Comparison of ENCODE assay signal across 10 cellular contexts in genomic region chr4:110033994-110034393, GRCh38.
DNase-seq lines count a peak whose midpoint lies in the region; ATAC-seq lines count a peak whose summit lies in the region.
"Had no signal": no experiment of that assay in that cellular context is flagged by ENCODE, and none has a peak within 500 bp of the region (broad histone marks: within the 10 kb centered on the region; RNA-seq: fewer than 3 reads in every experiment).

No MANE protein-coding gene starts in this region.

- H3K4me1 Mint-ChIP-seq in effector memory CD8-positive, alpha-beta T cell (ENCODE audit: low read depth in 2 of 2): no peaks in the 10 kb centered on the region

- H3K36me3 Mint-ChIP-seq in effector memory CD8-positive, alpha-beta T cell (ENCODE audit: insufficient read depth): no peaks in the 10 kb centered on the region

- no peak overlapping the region for H3K27ac Mint-ChIP-seq in effector memory CD8-positive, alpha-beta T cell

- no peak overlapping the region for H3K4me3 Mint-ChIP-seq in effector memory CD8-positive, alpha-beta T cell

- DNase-seq in UCSD-AML1 (lab: John Stamatoyannopoulos, UW; ENCODE audit: unreplicated experiment): peak; percentile 18
- DNase-seq in hypothalamus (lab: John Stamatoyannopoulos, UW): no peak
- no peak for DNase-seq in effector memory CD8-positive, alpha-beta T cell
- DNase-seq in mesenteric fat pad (ENCODE audit: low spot score): no peak
- DNase-seq in inferior parietal cortex (ENCODE audit: extremely low spot score): no peak
- DNase-seq: dermis blood vessel endothelial cell, DND-41 had no signal

- peak; percentile 98 for ATAC-seq in GM18511 (IDR thresholded peaks at IDR 0.05; ENCODE audit: unreplicated experiment)
- peak; percentile 98 for ATAC-seq in GM21515 (IDR thresholded peaks at IDR 0.05; ENCODE audit: unreplicated experiment)
- ATAC-seq in HG03196 (IDR thresholded peaks at IDR 0.05; ENCODE audit: unreplicated experiment): peak; percentile 96
- no peak for ATAC-seq in effector memory CD8-positive, alpha-beta T cell (replicated peaks)

- H3K9me3 Mint-ChIP-seq in effector memory CD8-positive, alpha-beta T cell: no peaks in the 10 kb centered on the region

- H3K27me3 Mint-ChIP-seq in effector memory CD8-positive, alpha-beta T cell: peaks cover 41 to 53% of the 10 kb centered on the region in 2 donors
